In the genomic region with DNA sequence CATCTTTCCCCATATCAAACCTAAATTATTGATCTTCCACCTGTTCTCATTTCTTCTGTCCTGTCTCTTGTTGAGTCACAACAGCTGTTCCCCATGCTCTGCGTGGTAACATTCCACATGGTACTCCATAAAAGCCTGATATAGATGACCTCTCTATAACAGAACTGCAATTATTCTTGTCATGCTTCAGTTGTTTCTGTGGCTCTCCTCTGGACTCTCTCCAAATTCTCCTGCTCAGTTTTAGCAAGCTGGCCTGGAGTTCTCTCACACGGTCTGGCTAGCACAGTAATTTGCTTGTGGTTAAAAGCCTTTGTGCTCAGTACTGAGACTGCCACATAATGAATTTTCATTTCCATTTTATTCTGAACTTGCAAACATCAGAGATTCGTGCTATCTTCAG, we compare ENCODE assay signal across 8 cellular contexts.
DNase-seq lines count a peak whose midpoint lies in the region; ATAC-seq and TF ChIP-seq lines count a peak whose summit lies in the region.

No MANE protein-coding gene starts in this region.

- DNase-seq in AG04449 (ENCODE audit: low read depth, low spot score) (peak; percentile 63), NCI-H510A (lab: John Stamatoyannopoulos, UW) (peak; percentile 3), glomerular visceral epithelial cell (ENCODE audit: extremely low spot score) (peak; percentile 97), NCI-H226 (no peak)
- no peak for DNase-seq in activated CD4-positive, alpha-beta T cell treated with anti-CD3 and anti-CD28 coated beads for 1 hour

- ATAC-seq in GM21723 (IDR thresholded peaks at IDR 0.05; ENCODE audit: unreplicated experiment) (peak; percentile 67), HG03139 (IDR thresholded peaks at IDR 0.05; ENCODE audit: unreplicated experiment) (no peak), GM19455 (IDR thresholded peaks at IDR 0.05; ENCODE audit: unreplicated experiment) (no peak)

- POLR2A ChIA-PET in AG04449 (lab: Yijun Ruan, JAX): no interaction called here

- no peak for TF ChIP-seq CTCF in AG04449 (IDR thresholded peaks at IDR 0.05; ENCODE audit: insufficient read depth, low read length, missing control alignments)

- CTCF ChIA-PET in AG04449 (lab: Yijun Ruan, JAX): no interaction called here

- H3K4me3 ChIP-seq in AG04449 (ENCODE audit: low read depth, low read length): no peak overlapping the region

Comparison
In these comparisons a context has a peak if more than half of its experiments do, and no peak if none do; other contexts are left out.
1. DNase-seq: peak in AG04449 (single experiment), NCI-H510A (single experiment) and glomerular visceral epithelial cell (single experiment); none in activated CD4-positive, alpha-beta T cell treated with anti-CD3 and anti-CD28 coated beads for 1 hour (single experiment) and NCI-H226 (single experiment).